In genomic region chr1:234750922-234751595, GRCh38 we compare ENCODE assay signal across 11 cellular contexts.
A peak's percentile ranks its signal among the peaks of the same experiment; 100 is the strongest.
DNase-seq lines count a peak whose midpoint lies in the region; ATAC-seq and TF ChIP-seq lines count a peak whose summit lies in the region.
"Had no signal": no experiment of that assay in that cellular context is flagged by ENCODE, and none has a peak within 500 bp of the region (broad histone marks: within the 10 kb centered on the region; RNA-seq: fewer than 3 reads in every experiment).

No MANE protein-coding gene starts in this region.

- TF ChIP-seq EP300 in gastroesophageal sphincter (IDR thresholded peaks at IDR 0.05) (no peak), upper lobe of left lung (IDR thresholded peaks at IDR 0.05) (no peak)

- peaks cover 9% of the 10 kb centered on the region for H3K27me3 Mint-ChIP-seq in nephron (ENCODE audit: low read depth)
- no peaks in the 10 kb centered on the region for H3K27me3 Mint-ChIP-seq in activated T-helper 17 cell treated with anti-CD3 and anti-CD28 coated beads, Interleukin-2, amount 50 U/mL, for 72 hours
- H3K27me3 Mint-ChIP-seq: B cell had no signal

- H3K4me1 Mint-ChIP-seq in nephron, result peaks cover 47% of the 10 kb centered on the region
- H3K4me1 Mint-ChIP-seq in activated T-helper 17 cell treated with anti-CD3 and anti-CD28 coated beads, Interleukin-2, amount 50 U/mL, for 72 hours, result no peaks in the 10 kb centered on the region
- H3K4me1 Mint-ChIP-seq: B cell had no signal

- TF ChIP-seq POLR2A in gastroesophageal sphincter (IDR thresholded peaks at IDR 0.05) (no peak), upper lobe of left lung (IDR thresholded peaks at IDR 0.05) (no peak)

- TF ChIP-seq CTCF in gastroesophageal sphincter (IDR thresholded peaks at IDR 0.05) (no peak), nephron (IDR thresholded peaks at IDR 0.05; ENCODE audit: unreplicated experiment in 3 of 3) (no peak), upper lobe of left lung (IDR thresholded peaks at IDR 0.05) (no peak)

- H3K9me3 ChIP-seq in gastroesophageal sphincter, result no peaks in the 10 kb centered on the region
- no peaks in the 10 kb centered on the region for H3K9me3 ChIP-seq in upper lobe of left lung

- H3K27me3 ChIP-seq in gastroesophageal sphincter, result no peaks in the 10 kb centered on the region
- no peaks in the 10 kb centered on the region for H3K27me3 ChIP-seq in upper lobe of left lung

- peak overlapping the region in 3 of 4 donors; percentile 23 to 46 (median 41) for H3K27ac ChIP-seq in gastroesophageal sphincter
- peak overlapping the region in 1 of 4 donors; percentile 40 for H3K27ac ChIP-seq in upper lobe of left lung

- H3K4me1 ChIP-seq in gastroesophageal sphincter (peaks cover 0 to 23% (median 0%) of the 10 kb centered on the region in 3 donors), upper lobe of left lung (peaks cover 6 to 12% (median 8%) of the 10 kb centered on the region in 4 donors)

- H3K9me3 Mint-ChIP-seq in nephron, result no peaks in the 10 kb centered on the region
- H3K9me3 Mint-ChIP-seq in activated T-helper 17 cell treated with anti-CD3 and anti-CD28 coated beads, Interleukin-2, amount 50 U/mL, for 72 hours, result no peaks in the 10 kb centered on the region

- WGBS in gastroesophageal sphincter (ENCODE audit: low coverage in 1 of 2), 2 donors, result 37 to 39% methylated on average over 2 to 4 of the region's 4 CpGs
- WGBS in upper lobe of left lung, 2 donors, result 66% methylated on average over 4 of the region's 4 CpGs

- H3K4me3 ChIP-seq in gastroesophageal sphincter, result no peak overlapping the region
- H3K4me3 ChIP-seq in upper lobe of left lung, result no peak overlapping the region

- H3K36me3 ChIP-seq in gastroesophageal sphincter, result no peaks in the 10 kb centered on the region
- H3K36me3 ChIP-seq in upper lobe of left lung, result no peaks in the 10 kb centered on the region

- ATAC-seq in gastroesophageal sphincter (no peak), upper lobe of left lung (ENCODE audit: low FRiP score in 2 of 2) (no peak)
- ATAC-seq in activated T-helper 17 cell treated with anti-CD3 and anti-CD28 coated beads, Interleukin-2, amount 50 U/mL, for 72 hours (replicated peaks), result no peak

- peak overlapping the region; percentile 18 to 67 (median 24) for H3K27ac Mint-ChIP-seq in nephron
- no peak overlapping the region for H3K27ac Mint-ChIP-seq in activated T-helper 17 cell treated with anti-CD3 and anti-CD28 coated beads, Interleukin-2, amount 50 U/mL, for 72 hours
- H3K27ac Mint-ChIP-seq: B cell had no signal

- peak; percentile 69 for DNase-seq in DMS153 treated with DMSO at 0.1 percent for 48 hours (lab: John Stamatoyannopoulos, UW; ENCODE audit: unreplicated experiment)
- peak; percentile 66 to 77 for DNase-seq in NCI-H526 (lab: John Stamatoyannopoulos, UW)
- DNase-seq in upper lobe of left lung, result no peak
- DNase-seq in activated T-cell treated with anti-CD3 and anti-CD28 coated beads, Interleukin-2, amount 50 U/mL, for 1 hour, result no peak
- no peak for DNase-seq in ACHN
- DNase-seq: activated CD4-positive, alpha-beta T cell treated with anti-CD3 and anti-CD28 coated beads for 48 hours; NCI-H446 had no signal

- in situ Hi-C loops in ACHN (cut with HindIII; ENCODE audit: low pct_ligation_motif_present, low pct_unique_long_range_greater_than_20kb, low sequenced_read_pairs), result no loop called here

- H3K36me3 Mint-ChIP-seq in nephron (ENCODE audit: low read depth), result no peaks in the 10 kb centered on the region
- H3K36me3 Mint-ChIP-seq in activated T-helper 17 cell treated with anti-CD3 and anti-CD28 coated beads, Interleukin-2, amount 50 U/mL, for 72 hours (ENCODE audit: low read depth), result no peaks in the 10 kb centered on the region

- no peak overlapping the region for H3K4me3 Mint-ChIP-seq in nephron
- no peak overlapping the region for H3K4me3 Mint-ChIP-seq in activated T-helper 17 cell treated with anti-CD3 and anti-CD28 coated beads, Interleukin-2, amount 50 U/mL, for 72 hours
- H3K4me3 Mint-ChIP-seq: B cell had no signal

Comparison
In these comparisons a context has a peak if more than half of its experiments do, and no peak if none do; other contexts are left out.
1. DNase-seq: peak in DMS153 treated with DMSO at 0.1 percent for 48 hours (single experiment) and NCI-H526 (2 of 2); none in upper lobe of left lung (0 of 2), activated T-cell treated with anti-CD3 and anti-CD28 coated beads, Interleukin-2, amount 50 U/mL, for 1 hour (single experiment) and ACHN (single experiment).